Comparison of ENCODE assay signal across 18 cellular contexts in genomic region chrX:20382082-20382481, GRCh38.
A peak's percentile ranks its signal among the peaks of the same experiment; 100 is the strongest.
DNase-seq lines count a peak whose midpoint lies in the region; ATAC-seq, FAIRE-seq and TF ChIP-seq lines count a peak whose summit lies in the region.
"Had no signal": no experiment of that assay in that cellular context is flagged by ENCODE, and none has a peak within 500 bp of the region (broad histone marks: within the 10 kb centered on the region; RNA-seq: fewer than 3 reads in every experiment).

No MANE protein-coding gene starts in this region.

- H4K8ac ChIP-seq in H1 (ENCODE audit: extremely low read depth, insufficient read depth, low read length), result no peak overlapping the region

- intact Hi-C loops in CD4-positive, alpha-beta T cell (cut with DNase I, micrococcal nuclease), result no loop called here
- intact Hi-C loops in PC-3 (cut with micrococcal nuclease), result loop anchor here (10.0 kb wide), 1 partner anchor 53 kb away; no protein-coding TSS in a partner anchor

- H3K4me2 ChIP-seq in PC-3 (ENCODE audit: low read length) (0 out of 2 replicates have a peak overlapping the region, but pooled peaks have one; percentile 12), H1 (ENCODE audit: insufficient read depth in 1 of 2, low read depth in 2 of 2, low read length in 2 of 2) (no peak overlapping the region)

- H3K27ac ChIP-seq in CD4-positive, alpha-beta T cell (ENCODE audit: low read depth, low read length), result no peak overlapping the region
- H3K27ac ChIP-seq in PC-3 (ENCODE audit: low read length), result no peak overlapping the region
- H3K27ac ChIP-seq in H1 (ENCODE audit: low read depth, low read length), result no peak overlapping the region
- H3K27ac ChIP-seq: SJSA1 had no signal

- FAIRE-seq in H1 (lab: Jason Lieb, UNC), result peak; percentile 50

- no peak for TF ChIP-seq EP300 in H1 (IDR thresholded peaks at IDR 0.05; ENCODE audit: borderline replicate concordance in 1 of 2, low read depth in 2 of 2, low read length in 2 of 2)

- H2AFZ ChIP-seq in PC-3 (ENCODE audit: low read length), result no peak overlapping the region
- no peak overlapping the region for H2AFZ ChIP-seq in H1 (ENCODE audit: low read length)

- H3K4me1 ChIP-seq in PC-3 (ENCODE audit: insufficient read depth, low read length), result peaks cover 31% of the 10 kb centered on the region
- H3K4me1 ChIP-seq in H1 (replicated peaks in 1 of 4; ENCODE audit: control insufficient read depth in 3 of 4, insufficient read depth in 4 of 4, low read length in 3 of 4), result no peaks in the 10 kb centered on the region
- H3K4me1 ChIP-seq: SJSA1 had no signal

- no CpG with 5 or more reads among the region's 1 CpG for WGBS in H1 (ENCODE audit: extremely low coverage in 1 of 2, insufficient coverage in 1 of 2, insufficient read length in 1 of 2, insufficient replicate concordance in 2 of 2, low coverage in 1 of 2, low lambda C conversion rate in 2 of 2, missing lambda C conversion rate in 1 of 2), 2 experiments

- no peak overlapping the region for H2BK15ac ChIP-seq in H1 (ENCODE audit: low read length)

- no peak overlapping the region for H3K9ac ChIP-seq in PC-3 (ENCODE audit: low read length)
- H3K9ac ChIP-seq in H1 (replicated peaks in 1 of 4; ENCODE audit: extremely low read depth in 1 of 4, low read depth in 3 of 4, low read length in 3 of 4), result no peak overlapping the region

- H3K27ac Mint-ChIP-seq in CD4-positive, alpha-beta T cell, result no peak overlapping the region

- ATAC-seq in activated T-cell treated with anti-CD3 and anti-CD28 coated beads, Interleukin-2, amount 50 U/mL, for 4 hours, result no peak
- ATAC-seq in CD4-positive, alpha-beta T cell (ENCODE audit: poor library complexity), result no peak
- ATAC-seq in PC-3 (no peak), HG03045 (IDR thresholded peaks at IDR 0.05; ENCODE audit: unreplicated experiment) (no peak)
- ATAC-seq: HCT116 had no signal

- H2BK20ac ChIP-seq in H1 (ENCODE audit: low read length), result no peak overlapping the region

- no peaks in the 10 kb centered on the region for H3K27me3 Mint-ChIP-seq in activated T-cell treated with anti-CD3 and anti-CD28 coated beads, Interleukin-2, amount 50 U/mL, for 4 hours (ENCODE audit: low read depth)
- no peaks in the 10 kb centered on the region for H3K27me3 Mint-ChIP-seq in CD4-positive, alpha-beta T cell

- H3K4me3 Mint-ChIP-seq in activated T-cell treated with anti-CD3 and anti-CD28 coated beads, Interleukin-2, amount 50 U/mL, for 4 hours, result peak overlapping the region; percentile 28
- H3K4me3 Mint-ChIP-seq in CD4-positive, alpha-beta T cell, result peak overlapping the region; percentile 28

- no peak overlapping the region for H2BK120ac ChIP-seq in H1 (replicated peaks; ENCODE audit: low read depth, low read length)

- no peak overlapping the region for H3K18ac ChIP-seq in H1 (ENCODE audit: extremely low read depth, low read length)

- no peaks in the 10 kb centered on the region for H3K9me2 ChIP-seq in PC-3 (replicated peaks; ENCODE audit: low read length)

- H3K9me3 Mint-ChIP-seq in activated T-cell treated with anti-CD3 and anti-CD28 coated beads, Interleukin-2, amount 50 U/mL, for 4 hours, result no peaks in the 10 kb centered on the region
- no peaks in the 10 kb centered on the region for H3K9me3 Mint-ChIP-seq in CD4-positive, alpha-beta T cell

- H3K4me3 ChIP-seq in PC-3 (ENCODE audit: low read length), result no peak overlapping the region
- H3K4me3 ChIP-seq in H1 (ENCODE audit: extremely low read depth in 1 of 4, insufficient read depth in 2 of 4, low read depth in 3 of 4, low read length in 4 of 4), result no peak overlapping the region
- H3K4me3 ChIP-seq: SJSA1 had no signal

- DNase-seq in activated T-cell treated with anti-CD3 and anti-CD28 coated beads, Interleukin-2, amount 50 U/mL, for 4 hours, result no peak
- no peak for DNase-seq in activated T-cell treated with anti-CD3 and anti-CD28 coated beads, Interleukin-2, amount 50 U/mL, for 48 hours
- DNase-seq in CD4-positive, alpha-beta T cell, result no peak
- DNase-seq in PC-3, result no peak
- no peak for DNase-seq in H1 (ENCODE audit: low read depth in 1 of 2, low spot score in 2 of 2)
- DNase-seq in NCI-H345 treated with DMSO at 0.1 percent for 48 hours (lab: John Stamatoyannopoulos, UW; ENCODE audit: unreplicated experiment), result no peak
- no peak for DNase-seq in hypothalamus (lab: John Stamatoyannopoulos, UW)
- DNase-seq: C1 segment of cervical spinal cord, Caco-2, DMS153, KBM-7, NCI-H1436 treated with DMSO at 0.1 percent for 48 hours, NCI-H2029 treated with DMSO at 0.1 percent for 48 hours, NCI-H2171 treated with DMSO at 0.1 percent for 48 hours, NCI-H774 had no signal

- no peak overlapping the region for H4K91ac ChIP-seq in H1 (replicated peaks; ENCODE audit: insufficient read length, low read length)

- POLR2A ChIA-PET in CD4-positive, alpha-beta T cell (lab: Charles Lee), result no interaction called here
- POLR2A ChIA-PET in PC-3 (lab: Charles Lee; ENCODE audit: unreplicated experiment), result no interaction called here
- POLR2A ChIA-PET in H1 (lab: Charles Lee; ENCODE audit: partially characterized antibody), result no interaction called here

- H2BK12ac ChIP-seq in H1 (ENCODE audit: low read depth, low read length), result no peak overlapping the region

- H3K56ac ChIP-seq in H1 (replicated peaks; ENCODE audit: insufficient read length, low read depth, low read length), result no peak overlapping the region

- H3K27me3 ChIP-seq in CD4-positive, alpha-beta T cell (ENCODE audit: control insufficient read depth, insufficient read depth, low read length), result no peaks in the 10 kb centered on the region
- H3K27me3 ChIP-seq in PC-3 (ENCODE audit: low read length) (no peaks in the 10 kb centered on the region), H1 (replicated peaks in 1 of 4; ENCODE audit: control insufficient read depth in 3 of 4, extremely low read depth in 1 of 4, insufficient read depth in 3 of 4, low read length in 3 of 4) (no peaks in the 10 kb centered on the region)
- H3K27me3 ChIP-seq: SJSA1 had no signal

- H3F3A ChIP-seq in PC-3 (ENCODE audit: low read length, unreplicated experiment), result no peaks in the 10 kb centered on the region

- H2AK5ac ChIP-seq in H1 (ENCODE audit: low read depth, low read length), result no peak overlapping the region

- peaks cover 21% of the 10 kb centered on the region for H3K4me1 Mint-ChIP-seq in activated T-cell treated with anti-CD3 and anti-CD28 coated beads, Interleukin-2, amount 50 U/mL, for 4 hours (ENCODE audit: low read depth)
- peaks cover 22% of the 10 kb centered on the region for H3K4me1 Mint-ChIP-seq in CD4-positive, alpha-beta T cell (ENCODE audit: low read depth)

- H3K36me3 ChIP-seq in PC-3 (ENCODE audit: low read depth, low read length), result no peaks in the 10 kb centered on the region
- H3K36me3 ChIP-seq in H1 (ENCODE audit: control insufficient read depth in 2 of 4, insufficient read depth in 4 of 4, low read length in 3 of 4), result no peaks in the 10 kb centered on the region
- H3K36me3 ChIP-seq: SJSA1 had no signal

- H3K23ac ChIP-seq in H1 (ENCODE audit: insufficient read length), result no peak overlapping the region

- no peaks in the 10 kb centered on the region for H3K9me3 ChIP-seq in CD4-positive, alpha-beta T cell (ENCODE audit: control insufficient read depth, low read length)
- H3K9me3 ChIP-seq in PC-3 (ENCODE audit: low read length) (no peaks in the 10 kb centered on the region), H1 (ENCODE audit: insufficient read depth in 2 of 2, low read depth in 1 of 2, low read length in 1 of 2) (no peaks in the 10 kb centered on the region)
- H3K9me3 ChIP-seq: Caco-2, SJSA1 had no signal

- no peak overlapping the region for H3K14ac ChIP-seq in H1 (ENCODE audit: insufficient read length)

- H3K4ac ChIP-seq in H1 (replicated peaks; ENCODE audit: insufficient read length, low read depth, low read length), result no peak overlapping the region

- H3K79me2 ChIP-seq in PC-3 (ENCODE audit: low read length), result no peaks in the 10 kb centered on the region
- no peaks in the 10 kb centered on the region for H3K79me2 ChIP-seq in H1 (ENCODE audit: control insufficient read depth in 1 of 2, insufficient read depth in 2 of 2, low read length in 2 of 2)

- TF ChIP-seq RAD21 in H1 (IDR thresholded peaks at IDR 0.05 in 1 of 2, conservative IDR thresholded peaks at IDR 0.05 in 1 of 2; ENCODE audit: low read depth in 2 of 2, low read length in 2 of 2), result no peak

- no TSS peak for BruUV-seq in PC-3 (replicated peaks; lab: Mats Ljungman, UMichigan)

- H3K79me1 ChIP-seq in H1 (ENCODE audit: low read depth, low read length), result no peaks in the 10 kb centered on the region

- H4K20me1 ChIP-seq in PC-3 (ENCODE audit: low read length), result no peaks in the 10 kb centered on the region
- no peaks in the 10 kb centered on the region for H4K20me1 ChIP-seq in H1 (replicated peaks in 1 of 2; ENCODE audit: control insufficient read depth in 1 of 2, insufficient read depth in 2 of 2, low read length in 2 of 2)

- H2BK5ac ChIP-seq in H1 (ENCODE audit: low read depth, low read length), result no peak overlapping the region

- H3K36me3 Mint-ChIP-seq in activated T-cell treated with anti-CD3 and anti-CD28 coated beads, Interleukin-2, amount 50 U/mL, for 4 hours (ENCODE audit: insufficient read depth), result no peaks in the 10 kb centered on the region
- no peaks in the 10 kb centered on the region for H3K36me3 Mint-ChIP-seq in CD4-positive, alpha-beta T cell (ENCODE audit: low read depth)

- no peaks in the 10 kb centered on the region for H3K23me2 ChIP-seq in H1 (ENCODE audit: low read depth, low read length)

- CTCF ChIA-PET in CD4-positive, alpha-beta T cell (lab: Charles Lee), result no interaction called here
- CTCF ChIA-PET in PC-3 (lab: Charles Lee) (no interaction called here), H1 (lab: Charles Lee; ENCODE audit: partially characterized antibody) (interaction anchor here (0.7 kb wide), 1 partner anchor 267 kb away, joined by 4 read pairs; no protein-coding TSS in a partner anchor)

- no peak for TF ChIP-seq POLR2A in H1 (IDR thresholded peaks at IDR 0.05; ENCODE audit: control extremely low read depth in 1 of 2, low read depth in 2 of 2, low read length in 2 of 2)

- no peak for TF ChIP-seq CTCF in CD4-positive, alpha-beta T cell (IDR thresholded peaks at IDR 0.05)
- TF ChIP-seq CTCF in PC-3 (conservative IDR thresholded peaks at IDR 0.05; ENCODE audit: low read depth, low read length) (no peak), H1 (IDR thresholded peaks at IDR 0.05; ENCODE audit: control extremely low read depth in 1 of 3, insufficient read depth in 1 of 3, low read depth in 1 of 3, low read length in 3 of 3) (no peak)

- no peak overlapping the region for H4K5ac ChIP-seq in H1 (ENCODE audit: insufficient read length, low read depth, low read length)

TF ChIP-seq in H1, 55 proteins besides CTCF, POLR2A, EP300 and RAD21:
- no peak for TF ChIP-seq JUN (IDR thresholded peaks at IDR 0.05; ENCODE audit: low read depth, low read length)
- no peak for TF ChIP-seq YY1 (IDR thresholded peaks at IDR 0.05; ENCODE audit: low read depth, low read length)
- no peak for TF ChIP-seq BACH1 (IDR thresholded peaks at IDR 0.05; ENCODE audit: low read length)
- TF ChIP-seq SP1 (IDR thresholded peaks at IDR 0.05; ENCODE audit: low read depth, low read length), result no peak
- TF ChIP-seq TAF1 (IDR thresholded peaks at IDR 0.05; ENCODE audit: low read depth, low read length), result no peak
- TF ChIP-seq SUZ12 (IDR thresholded peaks at IDR 0.05; ENCODE audit: low read length), result no peak
